Comparison of ENCODE assay signal across 8 cellular contexts in genomic region chr10:104253576-104254410, GRCh38. TPM values are rescaled to one million over a fixed set of nuclear protein-coding genes. Genes with fewer than 3 reads are reported as not detected.
DNase-seq lines count a peak whose midpoint lies in the region; ATAC-seq and TF ChIP-seq lines count a peak whose summit lies in the region.

No MANE protein-coding gene starts in this region.

- no peaks in the 10 kb centered on the region for H3K9me3 ChIP-seq in GM23248 (ENCODE audit: low read depth)
- H3K9me3 ChIP-seq in skeletal muscle tissue (ENCODE audit: control insufficient read depth in 3 of 3, low read length in 3 of 3), result peaks cover 0 to under 1% (median 0%) of the 10 kb centered on the region in 3 donors

- peak overlapping the region; percentile 94 for H2AFZ ChIP-seq in GM23248

- H3K27me3 ChIP-seq in GM23248 (replicated peaks; ENCODE audit: insufficient read depth) (no peaks in the 10 kb centered on the region), skeletal muscle tissue (ENCODE audit: control insufficient read depth in 3 of 3, insufficient read depth in 3 of 3, low read length in 3 of 3) (no peaks in the 10 kb centered on the region)

- H3K4me1 ChIP-seq in GM23248 (ENCODE audit: insufficient read depth) (peaks cover 34% of the 10 kb centered on the region), skeletal muscle tissue (ENCODE audit: control insufficient read depth in 3 of 3, insufficient read depth in 3 of 3, low read length in 3 of 3) (peaks cover 18 to 19% (median 19%) of the 10 kb centered on the region in 3 donors)

- 72 to 76% methylated on average over 10 of the region's 10 CpGs for WGBS in GM23248 (ENCODE audit: low coverage in 1 of 2, low lambda C conversion rate in 2 of 2, missing lambda C conversion rate in 2 of 2), 2 experiments

- DNase-seq in GM23248 (peak; percentile 17), fibroblast of villous mesenchyme (ENCODE audit: low read depth) (peak; percentile 49), GM19240 (ENCODE audit: insufficient read length, low spot score) (no peak), pons (ENCODE audit: low spot score) (no peak), GM03348 (ENCODE audit: low spot score) (no peak)

- peak overlapping the region; percentile 97 for H3K9ac ChIP-seq in GM23248
- H3K9ac ChIP-seq in skeletal muscle tissue (ENCODE audit: low read depth in 1 of 3, low read length in 3 of 3), result peak overlapping the region; percentile 89 to 96 (median 91)

- peak overlapping the region; percentile 97 for H3K4me3 ChIP-seq in GM23248
- peak overlapping the region; percentile 82 for H3K4me3 ChIP-seq in fibroblast of villous mesenchyme (ENCODE audit: low read depth, low read length)
- H3K4me3 ChIP-seq in skeletal muscle tissue (ENCODE audit: low read length in 3 of 3), result peak overlapping the region; percentile 69 to 80 (median 74)

- no peak for ATAC-seq in HG02623 (IDR thresholded peaks at IDR 0.05; ENCODE audit: unreplicated experiment)

- peaks cover 48% of the 10 kb centered on the region for H3K79me2 ChIP-seq in GM23248 (ENCODE audit: insufficient read depth)

- peak overlapping the region; percentile 95 for H3K4me2 ChIP-seq in GM23248 (ENCODE audit: unreplicated experiment)

- H3K36me3 ChIP-seq in GM23248 (ENCODE audit: low read depth) (peaks cover 16% of the 10 kb centered on the region), skeletal muscle tissue (ENCODE audit: control insufficient read depth in 3 of 3, insufficient read depth in 3 of 3, low read length in 3 of 3) (peaks cover 0 to 8% (median 7%) of the 10 kb centered on the region in 3 donors)

- H4K20me1 ChIP-seq in GM23248 (ENCODE audit: insufficient read depth), result no peaks in the 10 kb centered on the region; the same call in 1 of the 2 replicates

- in situ Hi-C loops in GM23248 (cut with MboI), result no loop called here

- TF ChIP-seq CTCF in VCaP (conservative IDR thresholded peaks at IDR 0.05), result no peak
- no peak for TF ChIP-seq CTCF in fibroblast of villous mesenchyme (IDR thresholded peaks at IDR 0.05; ENCODE audit: insufficient read depth, low read depth, low read length)

- H3K27ac ChIP-seq in GM23248 (peak overlapping the region; percentile 96), VCaP (peak overlapping the region; percentile 96), skeletal muscle tissue (ENCODE audit: low read depth, low read length) (peak overlapping the region; percentile 96)

- no peaks in the 10 kb centered on the region for H3K9me2 ChIP-seq in GM23248 (ENCODE audit: insufficient read depth)

- H3F3A ChIP-seq in GM23248 (ENCODE audit: insufficient read depth), result peaks cover 43% of the 10 kb centered on the region

RNA-seq across cellular contexts. Expression of gene GSTO1, which starts 0.9 kb away (rescaled TPM):
- total RNA-seq in GM23248 (2014; rRNA removed; shearing (Covaris generic)), result 143 and 236 TPM in 2 replicates
- polyA plus RNA-seq in GM23248 (2016; fragmentation: Nextera tagmentation; extraction: Ambion mirVana), result 375 and 387 TPM in 2 replicates
- 156 and 175 TPM in 2 replicates for total RNA-seq in fibroblast of villous mesenchyme
- 53.2 TPM for total RNA-seq in skeletal muscle tissue

RNA-seq across cellular contexts. Expression of gene GSTO2, which starts 15.2 kb away (rescaled TPM):
- 1.1 and 8.7 TPM in 2 replicates for total RNA-seq in GM23248 (2014; rRNA removed; shearing (Covaris generic))
- 2.2 TPM in 2 replicates for polyA plus RNA-seq in GM23248 (2016; fragmentation: Nextera tagmentation; extraction: Ambion mirVana)
- total RNA-seq in fibroblast of villous mesenchyme (1.9 and 2.2 TPM in 2 replicates), skeletal muscle tissue (not detected)

RNA-seq across cellular contexts. Expression of gene CFAP43, which starts 21.6 kb away (rescaled TPM):
- total RNA-seq in GM23248 (2014; rRNA removed; shearing (Covaris generic)), result not detected in 2 replicates
- 0.14 and 0.29 TPM in 2 replicates for polyA plus RNA-seq in GM23248 (2016; fragmentation: Nextera tagmentation; extraction: Ambion mirVana)
- total RNA-seq in fibroblast of villous mesenchyme (under 0.01 TPM in 1 of 2 replicates, not detected in the other), skeletal muscle tissue (2.1 TPM)

Comparison
In these comparisons a context has a peak if more than half of its experiments do, and no peak if none do; other contexts are left out.
1. DNase-seq: peak in GM23248 (single experiment) and fibroblast of villous mesenchyme (single experiment); none in GM19240 (single experiment), pons (single experiment) and GM03348 (single experiment).
2. Peak in every context shown above with its lines, with median percentiles within 50 percentile points of each other: H3K27ac ChIP-seq and H3K4me3 ChIP-seq.